In the genomic region with DNA sequence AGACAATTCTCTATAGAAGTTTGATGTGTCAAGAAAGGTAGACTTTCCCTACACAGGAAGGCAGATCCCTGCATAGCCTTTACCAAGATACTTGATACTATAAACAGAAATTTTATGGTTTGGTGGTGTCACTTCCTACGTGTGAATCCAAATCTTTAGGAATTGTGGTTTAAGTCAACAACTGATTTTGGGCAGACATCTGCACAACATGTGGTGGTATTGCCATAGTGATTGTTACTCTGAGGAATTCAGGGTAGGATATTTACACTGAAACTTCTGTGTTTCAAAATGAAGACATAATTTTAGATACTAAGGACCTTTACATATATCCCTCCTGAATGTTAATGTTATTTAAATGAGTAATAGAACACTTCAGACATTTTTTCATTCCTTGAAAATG, we compare ENCODE assay signal across 17 cellular contexts.
DNase-seq lines count a peak whose midpoint lies in the region; ATAC-seq and TF ChIP-seq lines count a peak whose summit lies in the region.
"Had no signal": no experiment of that assay in that cellular context is flagged by ENCODE, and none has a peak within 500 bp of the region (broad histone marks: within the 10 kb centered on the region; RNA-seq: fewer than 3 reads in every experiment).

No MANE protein-coding gene starts in this region.

- H3K9ac ChIP-seq in smooth muscle cell (ENCODE audit: low read depth) = peak overlapping the region; percentile 91

- peak overlapping the region; percentile 99 for H3K27ac ChIP-seq in smooth muscle cell (ENCODE audit: low read depth)
- H3K27ac ChIP-seq: gastroesophageal sphincter, right atrium auricular region had no signal

- H3K4me3 ChIP-seq in smooth muscle cell = no peak overlapping the region
- H3K4me3 ChIP-seq: gastroesophageal sphincter, right atrium auricular region had no signal

- peaks cover 44% of the 10 kb centered on the region for H3F3A ChIP-seq in smooth muscle cell (ENCODE audit: low read depth)

- peak; percentile 63 for DNase-seq in GM03348 (ENCODE audit: low spot score)
- peak; percentile 95 for DNase-seq in fibroblast of peridontal ligament (ENCODE audit: extremely low read depth)
- DNase-seq in smooth muscle cell (lab: John Stamatoyannopoulos, UW; ENCODE audit: unreplicated experiment) = no peak
- DNase-seq in COLO668 (lab: John Stamatoyannopoulos, UW; ENCODE audit: unreplicated experiment) = no peak
- DNase-seq in NCI-H2227 treated with DMSO at 0.1 percent for 48 hours (lab: John Stamatoyannopoulos, UW) = no peak
- DNase-seq: activated gamma-delta T cell; effector CD4-positive, alpha-beta T cell; GDM1; KG1; NCI-H1417 treated with DMSO at 0.1 percent for 48 hours; NCI-H345; stimulated activated CD4-positive, alpha-beta T cell treated with anti-CD3 and anti-CD28 coated beads, Interleukin-2, amount 100 ng/mL, for 24 hours; T-helper 17 cell had no signal

- no peaks in the 10 kb centered on the region for H3K9me3 ChIP-seq in smooth muscle cell (replicated peaks; ENCODE audit: low read depth)
- H3K9me3 ChIP-seq: gastroesophageal sphincter, right atrium auricular region had no signal

- H3K27me3 ChIP-seq in smooth muscle cell (ENCODE audit: low read depth) = no peaks in the 10 kb centered on the region
- H3K27me3 ChIP-seq: gastroesophageal sphincter, right atrium auricular region had no signal

- peak overlapping the region; percentile 71 for H3K4me2 ChIP-seq in smooth muscle cell

- no peaks in the 10 kb centered on the region for H3K36me3 ChIP-seq in smooth muscle cell (ENCODE audit: low read depth)
- H3K36me3 ChIP-seq: gastroesophageal sphincter, right atrium auricular region had no signal

- no peak for TF ChIP-seq CTCF in smooth muscle cell (IDR thresholded peaks at IDR 0.05; ENCODE audit: borderline replicate concordance, insufficient read depth, poor library complexity, severe bottlenecking)

- H3K4me1 ChIP-seq in smooth muscle cell (ENCODE audit: low read depth) = peaks cover 35% of the 10 kb centered on the region
- H3K4me1 ChIP-seq: gastroesophageal sphincter, right atrium auricular region had no signal

- H3K79me2 ChIP-seq in smooth muscle cell (ENCODE audit: low read depth) = no peaks in the 10 kb centered on the region

- ATAC-seq in SK-N-SH treated with all-trans-retinoic acid at 6 μM for 48 hours (peak; percentile 35; the same call in 2 of the 3 replicates), GM18868 (IDR thresholded peaks at IDR 0.05; ENCODE audit: unreplicated experiment) (no peak)
- ATAC-seq: gastroesophageal sphincter, T-helper 17 cell had no signal

- H4K20me1 ChIP-seq in smooth muscle cell (ENCODE audit: low read depth) = no peaks in the 10 kb centered on the region

- 10% methylated on average over 1 of the region's 1 CpG for WGBS in smooth muscle cell (ENCODE audit: low lambda C conversion rate)

- peak overlapping the region; percentile 4 for H2AFZ ChIP-seq in smooth muscle cell (ENCODE audit: low read depth)

TF ChIP-seq in SK-N-SH treated with all-trans-retinoic acid at 6 μM for 48 hours, 23 proteins besides CTCF, POLR2A, EP300 and RAD21:
- TF ChIP-seq CSDC2 (CRISPR knock-in tag; IDR thresholded peaks at IDR 0.05) = no peak
- no peak for TF ChIP-seq PPARA (CRISPR knock-in tag; IDR thresholded peaks at IDR 0.05; ENCODE audit: borderline replicate concordance)
- no peak for TF ChIP-seq ZNF70 (CRISPR knock-in tag; IDR thresholded peaks at IDR 0.05)
- TF ChIP-seq, protein P1, sequence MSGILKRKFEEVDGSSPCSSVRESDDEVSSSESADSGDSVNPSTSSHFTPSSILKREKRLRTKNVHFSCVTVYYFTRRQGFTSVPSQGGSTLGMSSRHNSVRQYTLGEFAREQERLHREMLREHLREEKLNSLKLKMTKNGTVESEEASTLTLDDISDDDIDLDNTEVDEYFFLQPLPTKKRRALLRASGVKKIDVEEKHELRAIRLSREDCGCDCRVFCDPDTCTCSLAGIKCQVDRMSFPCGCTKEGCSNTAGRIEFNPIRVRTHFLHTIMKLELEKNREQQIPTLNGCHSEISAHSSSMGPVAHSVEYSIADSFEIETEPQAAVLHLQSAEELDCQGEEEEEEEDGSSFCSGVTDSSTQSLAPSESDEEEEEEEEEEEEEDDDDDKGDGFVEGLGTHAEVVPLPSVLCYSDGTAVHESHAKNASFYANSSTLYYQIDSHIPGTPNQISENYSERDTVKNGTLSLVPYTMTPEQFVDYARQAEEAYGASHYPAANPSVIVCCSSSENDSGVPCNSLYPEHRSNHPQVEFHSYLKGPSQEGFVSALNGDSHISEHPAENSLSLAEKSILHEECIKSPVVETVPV (CRISPR knock-in tag; IDR thresholded peaks at IDR 0.05) = no peak
- TF ChIP-seq CREB5 (CRISPR knock-in tag; IDR thresholded peaks at IDR 0.05; ENCODE audit: low read depth) = no peak

Comparison
In these comparisons a context has a peak if more than half of its experiments do, and no peak if none do; other contexts are left out.
1. DNase-seq: peak in GM03348 (single experiment) and fibroblast of peridontal ligament (single experiment); none in smooth muscle cell (single experiment), COLO668 (single experiment) and NCI-H2227 treated with DMSO at 0.1 percent for 48 hours (single experiment).